ENCODE assay signal across 7 cellular contexts in genomic region chr12:125187148-125187733, GRCh38. TPM values are rescaled to one million over a fixed set of nuclear protein-coding genes. Genes with fewer than 3 reads are reported as not detected.
A peak's percentile ranks its signal among the peaks of the same experiment; 100 is the strongest.
DNase-seq lines count a peak whose midpoint lies in the region; ATAC-seq and TF ChIP-seq lines count a peak whose summit lies in the region.

No MANE protein-coding gene starts in this region.

- TF ChIP-seq EP300 in Ishikawa (IDR thresholded peaks at IDR 0.05; ENCODE audit: borderline replicate concordance): no peak

- DNase-seq in cardiac fibroblast (ENCODE audit: low read depth in 2 of 2) (peak in 1 of 2 donors; percentile 25), left kidney (ENCODE audit: low read depth, low spot score) (peak; percentile 58), thoracic aorta (ENCODE audit: low spot score) (no peak), HK-2 (ENCODE audit: unreplicated experiment) (no peak)
- DNase-seq in stimulated activated naive CD4-positive, alpha-beta T cell (lab: John Stamatoyannopoulos, UW): no peak

- H3K4me3 ChIP-seq in cardiac fibroblast (replicated peaks in 1 of 2; ENCODE audit: low read depth in 2 of 2, low read length in 2 of 2): peak overlapping the region; percentile 36 to 51
- peak overlapping the region; percentile 65 for H3K4me3 ChIP-seq in thoracic aorta

- H3K27ac ChIP-seq in thoracic aorta: no peak overlapping the region

- no peak for ATAC-seq in thoracic aorta (ENCODE audit: insufficient number of reproducible peaks, low FRiP score, low read depth)
- no peak for ATAC-seq in HG03196 (IDR thresholded peaks at IDR 0.05; ENCODE audit: unreplicated experiment)

- no peaks in the 10 kb centered on the region for H3K9me3 ChIP-seq in thoracic aorta

- peaks cover 5 to 24% of the 10 kb centered on the region in 2 donors for H3K4me1 ChIP-seq in thoracic aorta (ENCODE audit: control insufficient read depth in 1 of 2, low read depth in 2 of 2)

- TF ChIP-seq RAD21 in Ishikawa (IDR thresholded peaks at IDR 0.05; ENCODE audit: low read depth): no peak

- TF ChIP-seq CTCF in cardiac fibroblast (IDR thresholded peaks at IDR 0.05; ENCODE audit: low read depth, low read length) (no peak), thoracic aorta (IDR thresholded peaks at IDR 0.05) (no peak)

- H3K27me3 ChIP-seq in thoracic aorta (replicated peaks; ENCODE audit: insufficient read depth): peaks cover 4% of the 10 kb centered on the region

- no peaks in the 10 kb centered on the region for H3K36me3 ChIP-seq in thoracic aorta

TF ChIP-seq in Ishikawa, 13 proteins besides CTCF, POLR2A, EP300 and RAD21:
- TF ChIP-seq YY1 (IDR thresholded peaks at IDR 0.05; ENCODE audit: low read depth) (no peak), REST (IDR thresholded peaks at IDR 0.05; ENCODE audit: low read depth) (0 out of 2 replicates have a peak, but pooled peaks have one; percentile 16), USF1 (IDR thresholded peaks at IDR 0.05) (no peak), ZBTB7A (IDR thresholded peaks at IDR 0.05; ENCODE audit: low read depth) (no peak), MAX (IDR thresholded peaks at IDR 0.05) (no peak), TEAD4 (IDR thresholded peaks at IDR 0.05) (no peak)

RNA-seq across cellular contexts. Expression of gene TMEM132B, which starts 1.1 kb away (rescaled TPM):
- total RNA-seq in thoracic aorta: 10 to 100 TPM in 1 of 2 donors, 1 to 10 TPM in 1; 4.5 to 10.7 TPM
